8 cellular contexts compared by ENCODE assay signal in the genomic region with DNA sequence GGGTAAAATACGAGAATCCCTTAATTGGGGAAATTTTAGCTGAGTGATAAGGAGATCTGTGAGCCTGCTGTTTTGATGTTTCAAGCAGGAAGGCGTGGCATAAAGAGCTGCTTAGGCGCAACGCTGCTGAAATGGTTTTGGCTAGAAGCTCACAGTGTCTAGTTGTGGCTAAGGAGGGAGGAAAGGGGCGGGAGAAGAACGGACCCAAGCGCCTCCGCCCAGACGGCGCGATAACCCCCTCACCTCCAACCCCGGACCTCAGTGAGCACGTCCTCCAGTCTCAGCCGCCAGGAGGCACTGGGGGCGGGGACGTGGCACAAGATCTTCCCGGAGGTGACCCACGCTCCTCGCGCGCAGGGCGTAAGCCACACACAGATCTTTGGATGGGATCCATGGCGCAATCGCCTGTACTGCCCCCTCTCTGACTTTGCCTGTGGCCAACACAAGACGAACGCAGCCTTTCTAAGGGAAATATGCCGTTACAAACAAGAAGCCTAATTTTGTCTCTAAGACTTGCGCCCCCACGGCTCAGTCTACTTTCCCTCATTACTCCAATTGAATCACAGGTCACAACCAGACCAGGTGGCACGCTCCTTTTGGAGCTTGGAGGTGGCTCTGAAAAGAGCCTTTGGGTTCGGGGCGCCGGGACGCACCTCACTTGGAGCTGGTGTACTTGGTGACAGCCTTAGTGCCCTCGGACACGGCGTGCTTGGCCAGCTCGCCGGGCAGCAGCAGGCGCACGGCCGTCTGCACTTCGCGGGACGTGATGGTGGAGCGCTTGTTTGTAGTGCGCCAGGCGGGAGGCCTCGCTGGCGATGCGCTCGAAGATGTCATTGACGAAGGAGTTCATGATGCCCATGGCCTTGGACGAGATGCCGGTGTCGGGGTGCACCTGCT. TPM values are rescaled to one million over a fixed set of nuclear protein-coding genes. Genes with fewer than 3 reads are reported as not detected.
DNase-seq lines count a peak whose midpoint lies in the region; ATAC-seq and TF ChIP-seq lines count a peak whose summit lies in the region.

No MANE protein-coding gene starts in this region.

- peaks cover 7 to 98% (median 30%) of the 10 kb centered on the region in 3 donors for H3K27me3 ChIP-seq in psoas muscle (ENCODE audit: insufficient read depth in 3 of 3, low read length in 2 of 3)

- DNase-seq in NB4 (ENCODE audit: low read depth) (peak; percentile 84), fibroblast of mammary gland (ENCODE audit: low read depth) (peak; percentile 22), psoas muscle (peak; percentile 23 to 66), GM03348 (ENCODE audit: low spot score) (no peak), medulla oblongata (ENCODE audit: extremely low spot score) (no peak)
- DNase-seq in activated CD4-positive, alpha-beta T cell treated with anti-CD3 and anti-CD28 coated beads, Interleukin-2, amount 50 U/mL, for 48 hours: peak; percentile 79 to 85

- no peaks in the 10 kb centered on the region for H3K9me3 ChIP-seq in psoas muscle

- no peak overlapping the region for H3K27ac ChIP-seq in psoas muscle

- TF ChIP-seq POLR2A in NB4 (IDR thresholded peaks at IDR 0.05; ENCODE audit: extremely low read depth, insufficient read length): no peak

- no peaks in the 10 kb centered on the region for H3K36me3 ChIP-seq in psoas muscle (ENCODE audit: insufficient read depth in 1 of 2, low read depth in 1 of 2)

- H3K4me1 ChIP-seq in psoas muscle: peaks cover 19% of the 10 kb centered on the region

- intact Hi-C loops in psoas muscle (cut with DNase I): no loop called here

- TF ChIP-seq CTCF in NB4 (IDR thresholded peaks at IDR 0.05; ENCODE audit: low read depth, low read length) (no peak), fibroblast of mammary gland (conservative IDR thresholded peaks at IDR 0.05; ENCODE audit: control insufficient read depth, insufficient read depth, low read depth, low read length) (no peak), psoas muscle (IDR thresholded peaks at IDR 0.05) (no peak)

- ATAC-seq in GM21723 (IDR thresholded peaks at IDR 0.05; ENCODE audit: unreplicated experiment): peak; percentile 62
- peak; percentile 15 to 40 (median 33) for ATAC-seq in psoas muscle

- 2 to 5% (median 5%) methylated on average over 50 to 55 of the region's 56 CpGs for WGBS in psoas muscle, 3 donors

- peak overlapping the region; percentile 42; the same call in 1 of the 2 replicates for H3K4me3 ChIP-seq in GM08714 (ENCODE audit: low read length)
- peak overlapping the region; percentile 48 for H3K4me3 ChIP-seq in NB4 (ENCODE audit: low read depth, low read length)
- H3K4me3 ChIP-seq in fibroblast of mammary gland (ENCODE audit: control insufficient read depth, low read depth, low read length): peak overlapping the region; percentile 36
- H3K4me3 ChIP-seq in psoas muscle: peak overlapping the region; percentile 25

RNA-seq across cellular contexts. Expression of gene RNF187, which starts 23.4 kb away (rescaled TPM):
- 100 to 1,000 TPM in 3 of 4 donors, 10 to 100 TPM in 1; 85.2 to 167 (median 122) TPM for total RNA-seq in psoas muscle
- polyA plus RNA-seq in psoas muscle: 10 to 100 TPM; 34.8 to 79.1 (median 76.0) TPM

RNA-seq across cellular contexts. Expression of gene TRIM17, which starts 47.1 kb away (rescaled TPM):
- total RNA-seq in psoas muscle: not detected
- under 1 TPM in 1 of 3 donors, not detected in 2; 0.03 TPM for polyA plus RNA-seq in psoas muscle

RNA-seq across cellular contexts. Expression of gene TRIM11, which starts 57.2 kb away (rescaled TPM):
- total RNA-seq in psoas muscle: 1 to 10 TPM; 2.8 to 4.5 (median 4.0) TPM
- polyA plus RNA-seq in psoas muscle: 1 to 10 TPM; 3.1 to 6.3 (median 3.6) TPM

Comparison
In these comparisons a context has a peak if more than half of its experiments do, and no peak if none do; other contexts are left out.
1. DNase-seq: peak in NB4 (single experiment), activated CD4-positive, alpha-beta T cell treated with anti-CD3 and anti-CD28 coated beads, Interleukin-2, amount 50 U/mL, for 48 hours (2 of 2), fibroblast of mammary gland (single experiment) and psoas muscle (2 of 2); none in GM03348 (single experiment) and medulla oblongata (single experiment).
2. Peak in every context shown above with its lines, with median percentiles within 50 percentile points of each other: H3K4me3 ChIP-seq.